18 cellular contexts compared by ENCODE assay signal in genomic region chr13:34933786-34934185, GRCh38.
"Had no signal": no experiment of that assay in that cellular context is flagged by ENCODE, and none has a peak within 500 bp of the region (broad histone marks: within the 10 kb centered on the region; RNA-seq: fewer than 3 reads in every experiment).

No MANE protein-coding gene starts in this region.

- DNase-seq: effector memory CD4-positive, alpha-beta T cell; heart left ventricle; hippocampal formation; left colon; naive thymus-derived CD4-positive, alpha-beta T cell; nephron progenitor cell; posterior cingulate gyrus; sigmoid colon; stimulated activated CD4-positive, alpha-beta T cell treated with anti-CD3 and anti-CD28 coated beads, Interleukin-2, amount 100 ng/mL, for 24 hours; stimulated activated naive CD4-positive, alpha-beta T cell; stomach; substantia nigra; transverse colon had no signal

- H3K27ac ChIP-seq: heart left ventricle, neutrophil, right atrium auricular region, sigmoid colon, skin epidermis, thoracic aorta, transverse colon had no signal

- ATAC-seq: esophagus mucosa; heart left ventricle; left colon; naive thymus-derived CD4-positive, alpha-beta T cell had no signal
